Comparison of ENCODE assay signal across 16 cellular contexts in the genomic region with DNA sequence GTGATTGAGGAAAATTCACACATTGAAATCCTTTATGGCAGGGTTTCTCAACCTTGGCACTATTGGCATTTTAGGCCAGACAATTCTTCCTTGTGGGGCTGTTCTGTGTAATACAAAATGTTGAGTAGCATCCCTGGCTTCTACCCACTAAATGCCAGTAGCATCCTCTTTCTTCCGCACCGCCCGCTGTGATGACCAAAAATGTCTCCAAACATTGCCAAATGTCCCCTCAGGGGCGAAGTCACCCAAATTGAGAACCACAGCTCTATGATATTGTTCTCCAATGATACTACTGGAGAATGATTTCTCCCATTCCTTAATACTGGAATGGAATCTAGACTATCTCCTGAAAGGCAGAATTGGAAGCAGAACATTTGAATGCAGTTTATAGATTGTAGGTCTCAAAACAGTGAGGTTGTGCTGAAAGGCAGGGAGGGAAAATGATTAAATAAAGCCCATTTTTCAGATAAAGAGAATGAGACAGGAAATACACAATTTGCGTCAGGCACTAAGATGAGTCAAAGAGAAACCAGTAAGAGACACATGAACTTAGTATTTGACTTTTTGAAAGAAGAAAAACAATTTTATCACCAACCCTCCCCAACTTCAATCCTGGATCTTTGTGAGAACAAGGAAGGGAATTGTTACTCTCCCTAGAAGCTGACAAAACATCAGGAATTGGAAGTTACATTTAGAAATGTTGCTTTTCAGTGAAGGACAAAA.
DNase-seq lines count a peak whose midpoint lies in the region; ATAC-seq, FAIRE-seq and TF ChIP-seq lines count a peak whose summit lies in the region.
"Had no signal": no experiment of that assay in that cellular context is flagged by ENCODE, and none has a peak within 500 bp of the region (broad histone marks: within the 10 kb centered on the region; RNA-seq: fewer than 3 reads in every experiment).

No MANE protein-coding gene starts in this region.

- H3K4me3 Mint-ChIP-seq in CD4-positive, CD25-positive, alpha-beta regulatory T cell = peak overlapping the region; percentile 58 to 80 (median 70)
- H3K4me3 Mint-ChIP-seq in activated naive CD8-positive, alpha-beta T cell = peak overlapping the region; percentile 27
- H3K4me3 Mint-ChIP-seq: type B pancreatic cell had no signal

- H3K27ac Mint-ChIP-seq in CD4-positive, CD25-positive, alpha-beta regulatory T cell = peak overlapping the region; percentile 95 to 99 (median 96)
- H3K27ac Mint-ChIP-seq in activated naive CD8-positive, alpha-beta T cell = peak overlapping the region; percentile 81
- H3K27ac Mint-ChIP-seq: type B pancreatic cell had no signal

- H3K27me3 Mint-ChIP-seq in CD4-positive, CD25-positive, alpha-beta regulatory T cell = peaks cover 8% of the 10 kb centered on the region
- H3K27me3 Mint-ChIP-seq in activated naive CD8-positive, alpha-beta T cell = no peaks in the 10 kb centered on the region

- peak; percentile 61 to 62 for ATAC-seq in CD4-positive, CD25-positive, alpha-beta regulatory T cell (ENCODE audit: low read depth in 2 of 2)
- ATAC-seq in HG03432 (IDR thresholded peaks at IDR 0.05; ENCODE audit: unreplicated experiment) (peak; percentile 59), HG03025 (IDR thresholded peaks at IDR 0.05; ENCODE audit: low FRiP score, unreplicated experiment) (no peak)
- ATAC-seq: Right ventricle myocardium inferior had no signal

- H3K36me3 Mint-ChIP-seq in CD4-positive, CD25-positive, alpha-beta regulatory T cell = no peaks in the 10 kb centered on the region
- H3K36me3 Mint-ChIP-seq in activated naive CD8-positive, alpha-beta T cell = no peaks in the 10 kb centered on the region
- H3K36me3 Mint-ChIP-seq: type B pancreatic cell had no signal

- peak overlapping the region; percentile 58 for H3K27ac ChIP-seq in CD4-positive, CD25-positive, alpha-beta regulatory T cell (ENCODE audit: insufficient read depth, low read length, poor library complexity, severe bottlenecking)
- H3K27ac ChIP-seq: esophagus squamous epithelium, left ventricle myocardium inferior had no signal

- no peaks in the 10 kb centered on the region for H3K27me3 ChIP-seq in CD4-positive, CD25-positive, alpha-beta regulatory T cell (ENCODE audit: control insufficient read depth, insufficient read depth, low read length)
- H3K27me3 ChIP-seq: esophagus squamous epithelium had no signal

- H3K36me3 ChIP-seq in CD4-positive, CD25-positive, alpha-beta regulatory T cell (ENCODE audit: control insufficient read depth, insufficient read depth, low read length) = no peaks in the 10 kb centered on the region
- H3K36me3 ChIP-seq: esophagus squamous epithelium, HAP-1, left ventricle myocardium inferior had no signal

- peak in 2 of 3 donors; percentile 45 to 82 for DNase-seq in CD4-positive, CD25-positive, alpha-beta regulatory T cell
- no peak for DNase-seq in GM12892 (ENCODE audit: insufficient read length)
- DNase-seq in dedifferentiated amniotic fluid mesenchymal stem cell (ENCODE audit: extremely low spot score) = no peak
- no peak for DNase-seq in epidermal melanocyte (ENCODE audit: insufficient read length, low spot score)
- no peak for DNase-seq in GOT3 (lab: John Stamatoyannopoulos, UW)
- DNase-seq: aorta, dermis blood vessel endothelial cell, esophagus squamous epithelium, left ventricle myocardium inferior, NCI-H2107 had no signal

- H3K9me3 ChIP-seq in CD4-positive, CD25-positive, alpha-beta regulatory T cell (ENCODE audit: control insufficient read depth in 2 of 2, low read length in 2 of 2) = no peaks in the 10 kb centered on the region
- H3K9me3 ChIP-seq: esophagus squamous epithelium, HAP-1, left ventricle myocardium inferior had no signal

- peaks cover 12 to 26% (median 18%) of the 10 kb centered on the region in 4 donors for H3K4me1 Mint-ChIP-seq in CD4-positive, CD25-positive, alpha-beta regulatory T cell
- peaks cover 13% of the 10 kb centered on the region for H3K4me1 Mint-ChIP-seq in activated naive CD8-positive, alpha-beta T cell (ENCODE audit: low read depth)

- peak overlapping the region; percentile 68 for H3K4me3 ChIP-seq in CD4-positive, CD25-positive, alpha-beta regulatory T cell (ENCODE audit: low read depth, low read length)
- H3K4me3 ChIP-seq: esophagus squamous epithelium, HAP-1, left ventricle myocardium inferior had no signal

- H3K4me1 ChIP-seq in CD4-positive, CD25-positive, alpha-beta regulatory T cell (ENCODE audit: control insufficient read depth, insufficient read depth, low read length, poor library complexity, severe bottlenecking) = peaks cover 9% of the 10 kb centered on the region
- H3K4me1 ChIP-seq: esophagus squamous epithelium, HAP-1 had no signal

- TF ChIP-seq POLR2A in GM12892 (IDR thresholded peaks at IDR 0.05; ENCODE audit: low read depth, low read length) = no peak

- peak; percentile 27 for FAIRE-seq in GM12892 (lab: Jason Lieb, UNC)

- no peaks in the 10 kb centered on the region for H3K9me3 Mint-ChIP-seq in CD4-positive, CD25-positive, alpha-beta regulatory T cell
- H3K9me3 Mint-ChIP-seq in activated naive CD8-positive, alpha-beta T cell (ENCODE audit: low read depth) = no peaks in the 10 kb centered on the region
- H3K9me3 Mint-ChIP-seq: type B pancreatic cell had no signal

Comparison
In these comparisons a context has a peak if more than half of its experiments do, and no peak if none do; other contexts are left out.
1. DNase-seq: peak in CD4-positive, CD25-positive, alpha-beta regulatory T cell (2 of 3); none in GM12892 (single experiment), dedifferentiated amniotic fluid mesenchymal stem cell (single experiment), epidermal melanocyte (single experiment) and GOT3 (single experiment).